ENCODE assay signal across 8 cellular contexts in the genomic region with DNA sequence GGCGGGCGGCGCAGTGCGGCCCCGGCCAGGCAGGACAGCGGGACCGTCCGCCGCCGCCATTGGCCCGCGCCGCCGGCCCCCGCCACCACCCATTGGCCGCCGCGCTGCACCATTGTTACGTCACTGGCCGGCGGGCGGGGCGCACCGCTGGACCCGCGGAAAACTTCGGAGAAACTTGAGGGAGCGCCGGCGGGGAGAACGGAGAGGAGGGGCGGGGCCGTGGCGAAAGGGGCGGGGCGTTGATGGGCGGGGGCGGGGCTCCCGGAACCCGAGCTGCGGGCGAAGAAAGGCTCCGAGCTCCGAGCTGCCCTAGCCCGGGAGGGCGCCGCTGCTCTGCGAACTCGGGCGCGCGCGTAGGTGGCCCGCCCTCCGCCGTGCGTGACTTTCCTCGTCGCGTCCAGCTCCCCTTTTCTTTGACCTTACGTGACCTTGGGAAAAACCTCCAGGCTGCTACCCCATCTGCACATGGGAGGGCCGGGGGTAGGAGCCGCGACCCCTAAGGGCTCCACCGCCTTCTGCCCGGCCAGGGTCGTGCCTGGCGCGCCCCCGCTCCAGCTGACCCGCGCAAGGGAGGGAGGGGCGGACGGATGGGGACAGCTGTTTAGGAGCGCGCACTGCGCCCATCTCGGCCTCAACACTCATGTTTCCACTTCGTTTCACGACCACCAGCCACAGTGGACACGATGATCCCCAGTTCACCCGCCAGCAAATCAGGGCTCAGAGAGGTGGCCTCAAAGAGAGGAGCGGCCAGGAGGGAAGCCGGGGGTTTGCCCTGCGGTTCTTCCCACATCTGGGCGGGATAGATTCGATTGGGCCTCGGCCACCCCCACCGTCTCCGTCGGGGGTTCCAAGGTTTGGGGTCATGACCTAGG. TPM values are rescaled to one million over a fixed set of nuclear protein-coding genes. Genes with fewer than 3 reads are reported as not detected.
DNase-seq lines count a peak whose midpoint lies in the region; ATAC-seq and TF ChIP-seq lines count a peak whose summit lies in the region.

ANKRD9 (minus strand) TSS at position 33 of the 872 bp plus-strand sequence. CDS start 1,887 bp downstream, outside the sequence.

- peak; percentile 70 for DNase-seq in NCI-H1694 (lab: John Stamatoyannopoulos, UW)
- peak; percentile 77 for DNase-seq in T-helper 22 cell (ENCODE audit: low read depth)
- DNase-seq in ascending aorta (ENCODE audit: low spot score in 2 of 2), result peak; percentile 79 to 97
- peak; percentile 95 for DNase-seq in right atrium auricular region (ENCODE audit: low spot score)
- DNase-seq in psoas muscle, result peak; percentile 98
- peak; percentile 95 for DNase-seq in ureter (ENCODE audit: low spot score)

- ATAC-seq in HG02840 (IDR thresholded peaks at IDR 0.05; ENCODE audit: low FRiP score, unreplicated experiment) (peak; percentile 62), psoas muscle (peak; percentile 77 to 82 (median 80))

- H3K4me3 ChIP-seq in GM12875 (ENCODE audit: low read depth, low read length), result peak within 1 kb of the TSS; percentile 77
- peak within 1 kb of the TSS; percentile 71 to 87 for H3K4me3 ChIP-seq in ascending aorta
- H3K4me3 ChIP-seq in right atrium auricular region, result peak within 1 kb of the TSS; percentile 57 to 64
- peak within 1 kb of the TSS; percentile 84 for H3K4me3 ChIP-seq in psoas muscle

- no peaks in the 10 kb centered on the region for H3K9me3 ChIP-seq in ascending aorta
- H3K9me3 ChIP-seq in right atrium auricular region, result no peaks in the 10 kb centered on the region
- no peaks in the 10 kb centered on the region for H3K9me3 ChIP-seq in psoas muscle

- no peak for TF ChIP-seq CTCF in GM12875 (IDR thresholded peaks at IDR 0.05; ENCODE audit: borderline replicate concordance, insufficient read depth, low read depth, low read length)
- no peak for TF ChIP-seq CTCF in ascending aorta (IDR thresholded peaks at IDR 0.05)
- no peak for TF ChIP-seq CTCF in right atrium auricular region (IDR thresholded peaks at IDR 0.05)
- TF ChIP-seq CTCF in psoas muscle (IDR thresholded peaks at IDR 0.05), result no peak

- intact Hi-C loops in ascending aorta (cut with DNase I), result loop anchor here (1.0 to 10.0 kb wide), 6 partner anchors 14 to 748 kb away; partner anchors contain the start of genes HSP90AA1, PPP2R5C and RCOR1
- intact Hi-C loops in psoas muscle (cut with DNase I), result loop anchor here in 1 of 2 donors (5.0 kb wide), 1 partner anchor 188 kb away; no protein-coding TSS in a partner anchor

- no peaks in the 10 kb centered on the region for H3K36me3 ChIP-seq in ascending aorta
- peaks cover 11% of the 10 kb centered on the region for H3K36me3 ChIP-seq in right atrium auricular region
- H3K36me3 ChIP-seq in psoas muscle (ENCODE audit: insufficient read depth in 1 of 2, low read depth in 1 of 2), result peaks cover 0 to 25% of the 10 kb centered on the region in 2 donors

- H3K27ac ChIP-seq in ascending aorta, result peak within 1 kb of the TSS; percentile 78 to 92
- peak within 1 kb of the TSS; percentile 88 to 94 for H3K27ac ChIP-seq in right atrium auricular region
- peak within 1 kb of the TSS; percentile 96 for H3K27ac ChIP-seq in psoas muscle

- H3K27me3 ChIP-seq in ascending aorta (no peaks in the 10 kb centered on the region), right atrium auricular region (no peaks in the 10 kb centered on the region), psoas muscle (ENCODE audit: insufficient read depth in 3 of 3, low read length in 2 of 3) (no peaks in the 10 kb centered on the region)

- 3 to 6% (median 3%) methylated on average over 62 to 90 of the region's 91 CpGs for WGBS in psoas muscle, 3 donors

- H3K4me1 ChIP-seq in ascending aorta (peaks cover 8% of the 10 kb centered on the region in 2 donors), right atrium auricular region (peaks cover 0 to 27% of the 10 kb centered on the region in 2 donors), psoas muscle (peaks cover 11% of the 10 kb centered on the region)

RNA-seq across cellular contexts. Expression of gene ANKRD9, which starts in this region (rescaled TPM):
- 118 TPM for total RNA-seq in ascending aorta
- 100 to 1,000 TPM; 144 to 158 TPM for total RNA-seq in right atrium auricular region
- total RNA-seq in psoas muscle, result 100 to 1,000 TPM in 2 of 4 donors, 10 to 100 TPM in 2; 48.1 to 126 (median 98.0) TPM
- 10 to 100 TPM; 22.7 to 74.4 (median 36.6) TPM for polyA plus RNA-seq in psoas muscle
- total RNA-seq in ureter, result 11.5 TPM

Comparison
In these comparisons a context has a peak if more than half of its experiments do, and no peak if none do; other contexts are left out.
1. Peak in every context shown above with its lines: DNase-seq, ATAC-seq, H3K4me3 ChIP-seq and H3K27ac ChIP-seq.